Comparison of ENCODE assay signal across 8 cellular contexts in genomic region chr14:69694730-69695663, GRCh38.
DNase-seq lines count a peak whose midpoint lies in the region; ATAC-seq and TF ChIP-seq lines count a peak whose summit lies in the region.

No MANE protein-coding gene starts in this region.

- DNase-seq in NCI-H69 (lab: John Stamatoyannopoulos, UW) (peak; percentile 82), epithelial cell of esophagus (ENCODE audit: low read depth) (peak; percentile 38), pons (ENCODE audit: low spot score) (peak; percentile 73), ureter (ENCODE audit: low spot score) (no peak), middle frontal gyrus (ENCODE audit: extremely low spot score, low spot score) (no peak), epidermal melanocyte (ENCODE audit: insufficient read length, low spot score) (no peak)

- H3K4me3 ChIP-seq in epithelial cell of esophagus (ENCODE audit: low read length): no peak overlapping the region

- ATAC-seq in GM18505 (IDR thresholded peaks at IDR 0.05; ENCODE audit: unreplicated experiment) (no peak), GM18873 (IDR thresholded peaks at IDR 0.05; ENCODE audit: low FRiP score, unreplicated experiment) (no peak)

- no peak for TF ChIP-seq CTCF in epithelial cell of esophagus (IDR thresholded peaks at IDR 0.05; ENCODE audit: insufficient read depth, low read depth, low read length, missing control alignments)

- TF ChIP-seq POLR2A in GM18505 (IDR thresholded peaks at IDR 0.05; ENCODE audit: borderline replicate concordance, extremely low read depth, insufficient read depth, insufficient read length): peak; percentile 28

Comparison
In these comparisons a context has a peak if more than half of its experiments do, and no peak if none do; other contexts are left out.
1. DNase-seq: peak in NCI-H69 (single experiment), epithelial cell of esophagus (single experiment) and pons (single experiment); none in ureter (single experiment), middle frontal gyrus (single experiment) and epidermal melanocyte (single experiment).